1 cellular context compared by ENCODE assay signal in the genomic region with DNA sequence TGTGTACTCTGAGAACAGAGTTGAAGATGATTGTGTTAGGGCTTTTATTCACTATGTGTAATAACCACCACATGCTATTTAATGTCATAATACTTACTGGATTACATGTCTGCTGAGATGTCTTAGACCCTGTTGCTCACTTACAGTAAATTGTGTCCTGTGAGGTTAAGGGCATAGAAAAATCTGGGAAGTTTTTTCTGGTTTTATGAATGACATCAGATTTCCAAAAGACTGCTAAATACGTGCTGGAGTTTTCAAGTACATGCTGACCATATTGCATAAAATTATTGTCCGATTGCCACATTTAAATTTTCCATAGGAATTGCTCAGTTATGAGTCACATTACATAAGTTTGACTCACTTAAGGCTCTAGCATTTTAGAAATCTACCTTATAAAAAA.
TF ChIP-seq lines count a peak whose summit lies in the region.

No MANE protein-coding gene starts in this region.

TF ChIP-seq in IMR-90, 13 proteins besides CTCF, POLR2A, EP300 and RAD21:
- TF ChIP-seq FOS (IDR thresholded peaks at IDR 0.05; ENCODE audit: low read depth, low read length) (peak; percentile 93), SMC3 (IDR thresholded peaks at IDR 0.05; ENCODE audit: low read depth, low read length) (no peak), RFX5 (IDR thresholded peaks at IDR 0.05; ENCODE audit: low read depth, low read length) (no peak), CEBPB (IDR thresholded peaks at IDR 0.05; ENCODE audit: low read depth, low read length) (peak; percentile 99), MXI1 (IDR thresholded peaks at IDR 0.05; ENCODE audit: borderline replicate concordance, low read depth, low read length) (peak; percentile 42; the same call in 1 of the 2 replicates), NFE2L2 (IDR thresholded peaks at IDR 0.05; ENCODE audit: low read depth, low read length) (no peak), MAFK (IDR thresholded peaks at IDR 0.05; ENCODE audit: low read depth, low read length) (no peak), CHD1 (IDR thresholded peaks at IDR 0.05; ENCODE audit: low read depth, low read length) (no peak), RCOR1 (IDR thresholded peaks at IDR 0.05; ENCODE audit: insufficient replicate concordance, low read length) (no peak), MAZ (IDR thresholded peaks at IDR 0.05; ENCODE audit: borderline replicate concordance, low read depth, low read length) (no peak), USF2 (IDR thresholded peaks at IDR 0.05; ENCODE audit: low read depth, low read length) (no peak), BHLHE40 (IDR thresholded peaks at IDR 0.05; ENCODE audit: low read depth, low read length) (peak; percentile 21; the same call in 1 of the 2 replicates)
- TF ChIP-seq, protein P1, sequence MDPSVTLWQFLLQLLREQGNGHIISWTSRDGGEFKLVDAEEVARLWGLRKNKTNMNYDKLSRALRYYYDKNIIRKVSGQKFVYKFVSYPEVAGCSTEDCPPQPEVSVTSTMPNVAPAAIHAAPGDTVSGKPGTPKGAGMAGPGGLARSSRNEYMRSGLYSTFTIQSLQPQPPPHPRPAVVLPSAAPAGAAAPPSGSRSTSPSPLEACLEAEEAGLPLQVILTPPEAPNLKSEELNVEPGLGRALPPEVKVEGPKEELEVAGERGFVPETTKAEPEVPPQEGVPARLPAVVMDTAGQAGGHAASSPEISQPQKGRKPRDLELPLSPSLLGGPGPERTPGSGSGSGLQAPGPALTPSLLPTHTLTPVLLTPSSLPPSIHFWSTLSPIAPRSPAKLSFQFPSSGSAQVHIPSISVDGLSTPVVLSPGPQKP (IDR thresholded peaks at IDR 0.05; ENCODE audit: borderline replicate concordance, low read depth, low read length), result no peak
